ENCODE assay signal across 1 cellular context in the genomic region with DNA sequence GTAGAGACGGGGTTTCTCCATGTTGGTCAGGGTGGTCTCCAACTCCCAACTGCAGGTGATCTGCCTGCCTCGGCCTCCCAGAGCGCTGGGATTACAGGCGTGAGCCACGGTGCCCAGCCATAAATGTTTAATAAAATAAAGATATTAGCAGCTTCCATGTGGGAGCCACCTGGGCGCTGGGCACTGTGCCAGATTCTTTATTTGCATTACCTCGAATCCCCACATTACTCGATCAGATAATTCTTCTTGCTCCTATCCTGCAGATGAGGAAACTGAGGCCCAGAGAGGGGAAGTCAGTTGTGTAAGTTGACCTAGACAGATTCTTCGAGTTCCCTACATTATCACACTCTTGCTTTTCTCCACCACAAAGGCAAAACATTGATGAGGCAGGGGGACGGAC.
TF ChIP-seq lines count a peak whose summit lies in the region.

No MANE protein-coding gene starts in this region.

TF ChIP-seq in H1, 55 proteins besides CTCF, POLR2A, EP300 and RAD21 (continued from another document):
- TF ChIP-seq GTF2F1 (IDR thresholded peaks at IDR 0.05; ENCODE audit: borderline replicate concordance, low read depth, low read length) (no peak), EZH2 (IDR thresholded peaks at IDR 0.05; ENCODE audit: low read depth, low read length, severe bottlenecking) (no peak), SP4 (IDR thresholded peaks at IDR 0.05; ENCODE audit: low read length) (no peak), NRF1 (IDR thresholded peaks at IDR 0.05; ENCODE audit: low read depth, low read length) (no peak), CEBPB (IDR thresholded peaks at IDR 0.05; ENCODE audit: low read depth, low read length) (no peak)
TF ChIP-seq in H1: peak in this region for 0.
